Comparison of ENCODE assay signal across 8 cellular contexts in genomic region chr12:6944381-6945186, GRCh38. TPM values are rescaled to one million over a fixed set of nuclear protein-coding genes. Genes with fewer than 3 reads are reported as not detected.
DNase-seq lines count a peak whose midpoint lies in the region; TF ChIP-seq lines count a peak whose summit lies in the region.

No MANE protein-coding gene starts in this region.

- WGBS in thyroid gland, 2 donors, result 3 to 6% methylated on average over 24 to 42 of the region's 48 CpGs

- H3K27ac ChIP-seq in thyroid gland, result peak overlapping the region; percentile 92 to 97 (median 92)

- H3K4me3 Mint-ChIP-seq in activated naive CD8-positive, alpha-beta T cell treated with anti-CD3 and anti-CD28 coated beads for 36 hours, result peak overlapping the region; percentile 84
- H3K4me3 Mint-ChIP-seq in glutamatergic neuron (ENCODE audit: unreplicated experiment) (peak overlapping the region; percentile 97), osteocyte (ENCODE audit: unreplicated experiment) (peak overlapping the region; percentile 94)

- DNase-seq in GM03348 (ENCODE audit: low spot score), result peak; percentile 93
- DNase-seq in HFF-Myc (ENCODE audit: extremely low read depth, low read depth), result no peak
- peak; percentile 90 for DNase-seq in NCI-H1092 (lab: John Stamatoyannopoulos, UW)
- DNase-seq in SKM-1 (lab: John Stamatoyannopoulos, UW; ENCODE audit: unreplicated experiment), result peak; percentile 45
- peak; percentile 90 for DNase-seq in activated naive CD8-positive, alpha-beta T cell treated with anti-CD3 and anti-CD28 coated beads for 36 hours
- DNase-seq in glutamatergic neuron, result peak; percentile 93
- peak; percentile 94 for DNase-seq in osteocyte (ENCODE audit: extremely low spot score, unreplicated experiment)
- peak; percentile 94 to 96 for DNase-seq in thyroid gland

- peak overlapping the region; percentile 93 for H3K27ac Mint-ChIP-seq in activated naive CD8-positive, alpha-beta T cell treated with anti-CD3 and anti-CD28 coated beads for 36 hours
- peak overlapping the region; percentile 99 for H3K27ac Mint-ChIP-seq in glutamatergic neuron (ENCODE audit: unreplicated experiment)
- peak overlapping the region; percentile 99 for H3K27ac Mint-ChIP-seq in osteocyte (ENCODE audit: unreplicated experiment)

- H3K27me3 ChIP-seq in thyroid gland, result no peaks in the 10 kb centered on the region

- H3K36me3 Mint-ChIP-seq in activated naive CD8-positive, alpha-beta T cell treated with anti-CD3 and anti-CD28 coated beads for 36 hours, result peaks cover 15% of the 10 kb centered on the region
- H3K36me3 Mint-ChIP-seq in glutamatergic neuron (ENCODE audit: unreplicated experiment) (peaks cover 4% of the 10 kb centered on the region), osteocyte (ENCODE audit: unreplicated experiment) (peaks cover 13% of the 10 kb centered on the region)

- intact Hi-C loops in thyroid gland (cut with DNase I), result loop anchor here (5.0 kb wide), 2 partner anchors 148 to 168 kb away; partner anchors contain the start of gene C1R

- H3K9me3 Mint-ChIP-seq in activated naive CD8-positive, alpha-beta T cell treated with anti-CD3 and anti-CD28 coated beads for 36 hours, result no peaks in the 10 kb centered on the region
- peaks cover 19% of the 10 kb centered on the region for H3K9me3 Mint-ChIP-seq in glutamatergic neuron (ENCODE audit: unreplicated experiment)
- no peaks in the 10 kb centered on the region for H3K9me3 Mint-ChIP-seq in osteocyte (ENCODE audit: unreplicated experiment)

- peaks cover 9 to 10% of the 10 kb centered on the region in 2 donors for H3K36me3 ChIP-seq in thyroid gland

- peak; percentile 80 for TF ChIP-seq CTCF in HFF-Myc (IDR thresholded peaks at IDR 0.05; ENCODE audit: low read depth, low read length, missing control alignments)
- peak; percentile 76 for TF ChIP-seq CTCF in glutamatergic neuron (IDR thresholded peaks at IDR 0.05; ENCODE audit: partially characterized antibody, unreplicated experiment)
- TF ChIP-seq CTCF in osteocyte (IDR thresholded peaks at IDR 0.05), result peak; percentile 90
- peak; percentile 64 to 98 (median 88) for TF ChIP-seq CTCF in thyroid gland (IDR thresholded peaks at IDR 0.05)

- no peaks in the 10 kb centered on the region for H3K9me3 ChIP-seq in thyroid gland

- H3K4me1 ChIP-seq in thyroid gland, result peaks cover 19 to 34% of the 10 kb centered on the region in 2 donors

- peak; percentile 20 to 79 for TF ChIP-seq POLR2A in thyroid gland (IDR thresholded peaks at IDR 0.05)

- peaks cover 4% of the 10 kb centered on the region for H3K27me3 Mint-ChIP-seq in activated naive CD8-positive, alpha-beta T cell treated with anti-CD3 and anti-CD28 coated beads for 36 hours
- H3K27me3 Mint-ChIP-seq in glutamatergic neuron (ENCODE audit: unreplicated experiment), result peaks cover 30% of the 10 kb centered on the region
- H3K27me3 Mint-ChIP-seq in osteocyte (ENCODE audit: unreplicated experiment), result no peaks in the 10 kb centered on the region

- H3K4me3 ChIP-seq in HFF-Myc (replicated peaks; ENCODE audit: low read depth, low read length) (peak overlapping the region; percentile 78), thyroid gland (replicated peaks in 1 of 3) (peak overlapping the region; percentile 15 to 71 (median 65))

- peaks cover 54% of the 10 kb centered on the region for H3K4me1 Mint-ChIP-seq in activated naive CD8-positive, alpha-beta T cell treated with anti-CD3 and anti-CD28 coated beads for 36 hours
- peaks cover 17% of the 10 kb centered on the region for H3K4me1 Mint-ChIP-seq in glutamatergic neuron (ENCODE audit: low read depth, unreplicated experiment)
- H3K4me1 Mint-ChIP-seq in osteocyte (ENCODE audit: unreplicated experiment), result peaks cover 35% of the 10 kb centered on the region

RNA-seq across cellular contexts. Expression of gene C12orf57, which starts 0.8 kb away (rescaled TPM):
- total RNA-seq in activated naive CD8-positive, alpha-beta T cell treated with anti-CD3 and anti-CD28 coated beads for 36 hours, result 100 to 1,000 TPM; 203 to 208 TPM
- total RNA-seq in glutamatergic neuron (ENCODE audit: unreplicated experiment), result 184 TPM
- 287 and 309 TPM in 2 replicates for total RNA-seq in osteocyte
- 100 to 1,000 TPM; 344 to 666 (median 383) TPM for total RNA-seq in thyroid gland

RNA-seq across cellular contexts. Expression of gene RNU7-1, which starts 1.0 kb away (rescaled TPM):
- total RNA-seq in activated naive CD8-positive, alpha-beta T cell treated with anti-CD3 and anti-CD28 coated beads for 36 hours, result not detected
- not detected for total RNA-seq in glutamatergic neuron (ENCODE audit: unreplicated experiment)
- total RNA-seq in osteocyte, result not detected in 2 replicates
- not detected for total RNA-seq in thyroid gland

RNA-seq across cellular contexts. Expression of gene PTPN6, which starts 6.6 kb away (rescaled TPM):
- total RNA-seq in activated naive CD8-positive, alpha-beta T cell treated with anti-CD3 and anti-CD28 coated beads for 36 hours, result 100 to 1,000 TPM; 457 to 467 TPM
- total RNA-seq in glutamatergic neuron (ENCODE audit: unreplicated experiment) (3.8 TPM), osteocyte (0.29 and 0.94 TPM in 2 replicates), thyroid gland (10 to 100 TPM; 21.7 to 32.3 (median 31.4) TPM)

RNA-seq across cellular contexts. Expression of gene ATN1, which starts 16.8 kb away (rescaled TPM):
- total RNA-seq in activated naive CD8-positive, alpha-beta T cell treated with anti-CD3 and anti-CD28 coated beads for 36 hours, result 10 to 100 TPM; 27.6 to 28.5 TPM
- total RNA-seq in glutamatergic neuron (ENCODE audit: unreplicated experiment) (94.6 TPM), osteocyte (117 and 123 TPM in 2 replicates), thyroid gland (100 to 1,000 TPM in 1 of 4 donors, 10 to 100 TPM in 3; 53.3 to 100 (median 84.9) TPM)

RNA-seq across cellular contexts. Expression of gene PHB2, which starts 25.9 kb away (rescaled TPM):
- total RNA-seq in activated naive CD8-positive, alpha-beta T cell treated with anti-CD3 and anti-CD28 coated beads for 36 hours, result 100 to 1,000 TPM; 556 to 557 TPM
- total RNA-seq in glutamatergic neuron (ENCODE audit: unreplicated experiment), result 200 TPM
- total RNA-seq in osteocyte, result 202 and 205 TPM in 2 replicates
- 100 to 1,000 TPM; 153 to 284 (median 220) TPM for total RNA-seq in thyroid gland

Comparison
In these comparisons a context has a peak if more than half of its experiments do, and no peak if none do; other contexts are left out.
1. RNA of gene PTPN6, which starts 6.6 kb away (total RNA-seq): 457 to 467 TPM in activated naive CD8-positive, alpha-beta T cell treated with anti-CD3 and anti-CD28 coated beads for 36 hours; 21.7 to 32.3 TPM in thyroid gland, 3.8 TPM in glutamatergic neuron (single experiment) and 0.29 to 0.94 TPM in osteocyte; every median in the first group is over 10 times any median in the second.
2. Peak in every context shown above with its lines, with median percentiles within 50 percentile points of each other: CTCF ChIP-seq, H3K27ac Mint-ChIP-seq and H3K4me3 Mint-ChIP-seq.